9 cellular contexts compared by ENCODE assay signal in the genomic region with DNA sequence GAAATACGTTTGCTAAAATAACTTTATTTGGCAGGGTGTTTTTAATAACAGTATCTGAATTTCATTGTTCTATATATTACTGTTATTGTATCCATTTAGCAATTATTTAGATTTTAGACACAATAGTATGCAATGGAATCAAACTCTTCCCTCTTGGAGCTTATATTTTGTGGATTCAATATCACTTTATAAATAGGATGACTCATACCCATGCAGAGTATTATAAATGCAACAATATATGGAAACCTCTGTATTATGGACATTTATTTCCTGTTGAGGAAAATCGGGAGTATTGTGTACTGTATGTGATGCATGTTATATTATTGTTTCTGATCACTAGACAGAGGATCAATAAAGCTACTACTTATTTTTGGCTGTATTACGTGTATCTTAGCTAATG. TPM values are rescaled to one million over a fixed set of nuclear protein-coding genes. Genes with fewer than 3 reads are reported as not detected.
DNase-seq lines count a peak whose midpoint lies in the region; ATAC-seq and TF ChIP-seq lines count a peak whose summit lies in the region.
"Had no signal": no experiment of that assay in that cellular context is flagged by ENCODE, and none has a peak within 500 bp of the region (broad histone marks: within the 10 kb centered on the region; RNA-seq: fewer than 3 reads in every experiment).

No MANE protein-coding gene starts in this region.

- peaks cover 9 to 27% of the 10 kb centered on the region in 2 donors for H3K36me3 Mint-ChIP-seq in CD4-positive, alpha-beta memory T cell
- peaks cover 8% of the 10 kb centered on the region for H3K36me3 Mint-ChIP-seq in neural progenitor cell

- H2AFZ ChIP-seq in MM.1S (ENCODE audit: low read length) (peak overlapping the region; percentile 52; the same call in 1 of the 2 replicates), neural progenitor cell (replicated peaks) (no peak overlapping the region)

- intact Hi-C loops in CD4-positive, alpha-beta memory T cell (cut with micrococcal nuclease), result loop anchor here (1.0 to 2.0 kb wide), 2 partner anchors 603 to 746 kb away; a partner anchor contains a TSS

- no peak for DNase-seq in CD4-positive, alpha-beta memory T cell
- DNase-seq in MM.1S (no peak), dermis blood vessel endothelial cell (peak; percentile 22), neural progenitor cell (ENCODE audit: low spot score) (no peak), 8988T (no peak)
- DNase-seq: NCI-H1436 treated with DMSO at 0.1 percent for 48 hours had no signal

- H3K27me3 Mint-ChIP-seq in CD4-positive, alpha-beta memory T cell, result no peaks in the 10 kb centered on the region
- peaks cover 6% of the 10 kb centered on the region for H3K27me3 Mint-ChIP-seq in neural progenitor cell (ENCODE audit: insufficient read depth, low read depth)

- no peaks in the 10 kb centered on the region for H3K36me3 ChIP-seq in CD4-positive, alpha-beta memory T cell (ENCODE audit: insufficient read depth, low read length)
- H3K36me3 ChIP-seq in MM.1S (replicated peaks; ENCODE audit: insufficient read depth, low read length) (no peaks in the 10 kb centered on the region), neural progenitor cell (no peaks in the 10 kb centered on the region)

- no peaks in the 10 kb centered on the region for H3K9me2 ChIP-seq in MM.1S (replicated peaks; ENCODE audit: insufficient read depth, low read length)

- peak overlapping the region; percentile 86 for H3K9ac ChIP-seq in MM.1S (ENCODE audit: low read length)
- peak overlapping the region; percentile 54 for H3K9ac ChIP-seq in neural progenitor cell

- TF ChIP-seq CTCF in MM.1S (IDR thresholded peaks at IDR 0.05; ENCODE audit: low read length) (no peak), neural progenitor cell (IDR thresholded peaks at IDR 0.05) (no peak)

- peak overlapping the region; percentile 95 to 100 (median 99) for H3K27ac Mint-ChIP-seq in CD4-positive, alpha-beta memory T cell
- peak overlapping the region; percentile 70 for H3K27ac Mint-ChIP-seq in neural progenitor cell

- H3K27ac ChIP-seq in CD4-positive, alpha-beta memory T cell (ENCODE audit: low read depth, low read length), result peak overlapping the region; percentile 88
- peak overlapping the region; percentile 90; the same call in 1 of the 2 replicates for H3K27ac ChIP-seq in MM.1S (ENCODE audit: low read length)
- H3K27ac ChIP-seq in neural progenitor cell, result no peak overlapping the region

- CTCF ChIA-PET in CD4-positive, alpha-beta memory T cell (lab: Charles Lee; ENCODE audit: partially characterized antibody), result no interaction called here

- POLR2A ChIA-PET in CD4-positive, alpha-beta memory T cell (lab: Charles Lee; ENCODE audit: partially characterized antibody), result interaction anchor here (1.6 kb wide), 1 partner anchor 10 kb away, joined by 4 read pairs; no protein-coding TSS in a partner anchor

- no peaks in the 10 kb centered on the region for H3K27me3 ChIP-seq in CD4-positive, alpha-beta memory T cell (ENCODE audit: insufficient read depth, low read length)
- no peaks in the 10 kb centered on the region for H3K27me3 ChIP-seq in MM.1S (replicated peaks; ENCODE audit: insufficient read depth, low read length)
- H3K27me3 ChIP-seq in neural progenitor cell, result no peaks in the 10 kb centered on the region

- H3K9me3 Mint-ChIP-seq in CD4-positive, alpha-beta memory T cell, result peaks cover 0 to 2% (median 0%) of the 10 kb centered on the region in 8 donors
- no peaks in the 10 kb centered on the region for H3K9me3 Mint-ChIP-seq in neural progenitor cell

- peak overlapping the region; percentile 10 to 99 (median 94) for H3K4me3 Mint-ChIP-seq in CD4-positive, alpha-beta memory T cell
- peak overlapping the region; percentile 99 for H3K4me3 Mint-ChIP-seq in neural progenitor cell

- H3K9me3 ChIP-seq in CD4-positive, alpha-beta memory T cell (ENCODE audit: control insufficient read depth in 1 of 2, low read length in 2 of 2), result no peaks in the 10 kb centered on the region
- H3K9me3 ChIP-seq in MM.1S (replicated peaks; ENCODE audit: insufficient read depth, low read length) (no peaks in the 10 kb centered on the region), neural progenitor cell (ENCODE audit: low read depth) (no peaks in the 10 kb centered on the region)

- ATAC-seq in HG02981 (IDR thresholded peaks at IDR 0.05; ENCODE audit: unreplicated experiment), result no peak
- no peak for ATAC-seq in GM21529 (IDR thresholded peaks at IDR 0.05; ENCODE audit: unreplicated experiment)
- ATAC-seq in GM21526 (IDR thresholded peaks at IDR 0.05; ENCODE audit: low FRiP score, unreplicated experiment), result no peak

- peaks cover 79% of the 10 kb centered on the region for H3K79me2 ChIP-seq in MM.1S (ENCODE audit: low read length)
- H3K79me2 ChIP-seq in neural progenitor cell (ENCODE audit: low read depth), result peaks cover 92% of the 10 kb centered on the region

- H3F3A ChIP-seq in MM.1S (ENCODE audit: insufficient read depth, low read length) (peaks cover 19% of the 10 kb centered on the region), neural progenitor cell (ENCODE audit: low read depth) (peaks cover 24% of the 10 kb centered on the region)

- peaks cover 38 to 72% (median 56%) of the 10 kb centered on the region in 4 donors for H3K4me1 Mint-ChIP-seq in CD4-positive, alpha-beta memory T cell
- H3K4me1 Mint-ChIP-seq in neural progenitor cell, result peaks cover 46% of the 10 kb centered on the region

- peaks cover 62% of the 10 kb centered on the region for H3K4me1 ChIP-seq in CD4-positive, alpha-beta memory T cell (ENCODE audit: insufficient read depth, low read length)
- H3K4me1 ChIP-seq in MM.1S (ENCODE audit: low read length) (peaks cover 24% of the 10 kb centered on the region), neural progenitor cell (peaks cover 36% of the 10 kb centered on the region)

- peak overlapping the region; percentile 81 for H3K4me2 ChIP-seq in MM.1S (ENCODE audit: low read depth, low read length)
- H3K4me2 ChIP-seq in neural progenitor cell, result peak overlapping the region; percentile 85

- no peaks in the 10 kb centered on the region for H4K20me1 ChIP-seq in MM.1S (ENCODE audit: insufficient read depth, low read length)
- peaks cover 17% of the 10 kb centered on the region for H4K20me1 ChIP-seq in neural progenitor cell (ENCODE audit: low read depth)

- H3K4me3 ChIP-seq in CD4-positive, alpha-beta memory T cell (ENCODE audit: low read length in 2 of 2), result peak overlapping the region in 1 of 2 donors; percentile 74
- H3K4me3 ChIP-seq in MM.1S (ENCODE audit: low read length) (peak overlapping the region; percentile 65), neural progenitor cell (peak overlapping the region; percentile 96)

RNA-seq across cellular contexts. Expression of a gene that starts 0.7 kb away (rescaled TPM):
- 10 to 100 TPM; 11.8 to 14.0 TPM for total RNA-seq in CD4-positive, alpha-beta memory T cell
- polyA plus RNA-seq in CD4-positive, alpha-beta memory T cell, result 1 to 10 TPM; 6.6 to 7.3 TPM
- total RNA-seq in dermis blood vessel endothelial cell (11.8 and 16.5 TPM in 2 replicates), neural progenitor cell (ENCODE audit: low replicate concordance) (21.1 and 27.9 TPM in 2 replicates)

RNA-seq across cellular contexts. Expression of a gene that starts 1.0 kb away (rescaled TPM):
- total RNA-seq in CD4-positive, alpha-beta memory T cell, result 1 to 10 TPM in 1 of 2 experiments, under 1 TPM in 1; 0.81 to 1.1 TPM
- 1 to 10 TPM in 1 of 2 donors, under 1 TPM in 1; 0.50 to 1.7 TPM for polyA plus RNA-seq in CD4-positive, alpha-beta memory T cell
- 4.8 and 17.9 TPM in 2 replicates for total RNA-seq in dermis blood vessel endothelial cell
- 59.8 and 84.5 TPM in 2 replicates for total RNA-seq in neural progenitor cell (ENCODE audit: low replicate concordance)
